8 cellular contexts compared by ENCODE assay signal in genomic region chr15:67834593-67835348, GRCh38. TPM values are rescaled to one million over a fixed set of nuclear protein-coding genes. Genes with fewer than 3 reads are reported as not detected.
DNase-seq lines count a peak whose midpoint lies in the region; ATAC-seq and TF ChIP-seq lines count a peak whose summit lies in the region.

No MANE protein-coding gene starts in this region.

- DNase-seq in WTC11 (ENCODE audit: low spot score) (peak; percentile 56), OCI-M2 (lab: John Stamatoyannopoulos, UW; ENCODE audit: unreplicated experiment) (no peak), amygdala (lab: John Stamatoyannopoulos, UW) (no peak)

- peaks cover 92% of the 10 kb centered on the region for H3K27me3 ChIP-seq in iPS-15b (ENCODE audit: control insufficient read depth, insufficient read depth, low read length)
- peaks cover 35 to 55% (median 52%) of the 10 kb centered on the region in 3 donors for H3K27me3 ChIP-seq in skeletal muscle tissue (ENCODE audit: control insufficient read depth in 3 of 3, insufficient read depth in 3 of 3, low read length in 3 of 3)

- no peak overlapping the region for H3K4me3 ChIP-seq in HEK293 (ENCODE audit: low read depth, low read length)
- H3K4me3 ChIP-seq in iPS-15b (ENCODE audit: low read depth, low read length) = peak overlapping the region; percentile 53
- peak overlapping the region in 2 of 3 donors; percentile 7 to 56 for H3K4me3 ChIP-seq in skeletal muscle tissue (ENCODE audit: low read length in 3 of 3)

- peak overlapping the region; percentile 29 for H3K9ac ChIP-seq in iPS-15b (ENCODE audit: low read depth, low read length)
- no peak overlapping the region for H3K9ac ChIP-seq in skeletal muscle tissue (ENCODE audit: low read depth in 1 of 3, low read length in 3 of 3)

- H3K36me3 ChIP-seq in HEK293 (ENCODE audit: control insufficient read depth in 2 of 2, insufficient read depth in 1 of 2, low read length in 2 of 2) (no peaks in the 10 kb centered on the region), iPS-15b (ENCODE audit: control insufficient read depth, insufficient read depth, low read length) (no peaks in the 10 kb centered on the region), skeletal muscle tissue (ENCODE audit: control insufficient read depth in 3 of 3, insufficient read depth in 3 of 3, low read length in 3 of 3) (no peaks in the 10 kb centered on the region)

- H3K27ac ChIP-seq in HEK293 (ENCODE audit: extremely low read depth, low read depth, low read length) (no peak overlapping the region), skeletal muscle tissue (ENCODE audit: low read depth, low read length) (no peak overlapping the region)

- TF ChIP-seq CTCF in HEK293 (tag by site-specific recombination; IDR thresholded peaks at IDR 0.05) (no peak), WTC11 (IDR thresholded peaks at IDR 0.05) (no peak)

- H3K4me3 Mint-ChIP-seq in WTC11 = peak overlapping the region; percentile 73

- H3K9me3 ChIP-seq in HEK293 (ENCODE audit: control insufficient read depth, insufficient read depth, low read depth, low read length) = no peaks in the 10 kb centered on the region
- no peaks in the 10 kb centered on the region for H3K9me3 ChIP-seq in iPS-15b (ENCODE audit: control insufficient read depth, insufficient read depth, low read length)
- H3K9me3 ChIP-seq in skeletal muscle tissue (ENCODE audit: control insufficient read depth in 3 of 3, low read length in 3 of 3) = no peaks in the 10 kb centered on the region

- CTCF ChIA-PET in HEK293 (lab: Yijun Ruan, JAX) (interaction anchor here (0.5 to 4.3 kb wide), 4 partner anchors 10 to 880 kb away, joined by 4 to 59 read pairs (median 5); no protein-coding TSS in a partner anchor), WTC11 (lab: Charles Lee) (interaction anchor here (0.8 to 2.4 kb wide), 10 partner anchors 9 to 398 kb away, joined by 3 to 31 read pairs (median 6); partner anchors contain the start of gene SKOR1)

- peak; percentile 8 for ATAC-seq in WTC11
- no peak for ATAC-seq in HG02798 (IDR thresholded peaks at IDR 0.05; ENCODE audit: poor library complexity, unreplicated experiment)
- no peak for ATAC-seq in HG03097 (IDR thresholded peaks at IDR 0.05; ENCODE audit: low FRiP score, unreplicated experiment)

- no peaks in the 10 kb centered on the region for H3K9me3 Mint-ChIP-seq in WTC11

- no peaks in the 10 kb centered on the region for H3K36me3 Mint-ChIP-seq in WTC11

- H3K27me3 Mint-ChIP-seq in WTC11 (ENCODE audit: low read depth) = peaks cover 98% of the 10 kb centered on the region

- H3K4me1 ChIP-seq in HEK293 (ENCODE audit: control insufficient read depth, insufficient read depth, low read length) (no peaks in the 10 kb centered on the region; the same call in 1 of the 2 replicates), iPS-15b (ENCODE audit: control insufficient read depth, insufficient read depth, low read length) (peaks cover 22% of the 10 kb centered on the region), skeletal muscle tissue (ENCODE audit: control insufficient read depth in 3 of 3, insufficient read depth in 3 of 3, low read length in 3 of 3) (peaks cover 30 to 37% (median 35%) of the 10 kb centered on the region in 3 donors)

- H3K4me1 Mint-ChIP-seq in WTC11 = peaks cover 51% of the 10 kb centered on the region

- POLR2A ChIA-PET in HEK293 (lab: Yijun Ruan, JAX) = no interaction called here
- POLR2A ChIA-PET in WTC11 (lab: Charles Lee) = no interaction called here

- no peak overlapping the region for H3K27ac Mint-ChIP-seq in WTC11

TF ChIP-seq in HEK293, 187 proteins besides CTCF, POLR2A, EP300 and RAD21:
- TF ChIP-seq ZNF48 (tag by site-specific recombination; IDR thresholded peaks at IDR 0.05) = no peak
- no peak for TF ChIP-seq ZBTB11 (tag by site-specific recombination; conservative IDR thresholded peaks at IDR 0.05; ENCODE audit: low read depth)
- peak; percentile 90 for TF ChIP-seq SCRT2 (tag by site-specific recombination; IDR thresholded peaks at IDR 0.05)

TF ChIP-seq in WTC11, 78 proteins besides CTCF, POLR2A, EP300 and RAD21 (continues in another document):
- TF ChIP-seq, protein P1, sequence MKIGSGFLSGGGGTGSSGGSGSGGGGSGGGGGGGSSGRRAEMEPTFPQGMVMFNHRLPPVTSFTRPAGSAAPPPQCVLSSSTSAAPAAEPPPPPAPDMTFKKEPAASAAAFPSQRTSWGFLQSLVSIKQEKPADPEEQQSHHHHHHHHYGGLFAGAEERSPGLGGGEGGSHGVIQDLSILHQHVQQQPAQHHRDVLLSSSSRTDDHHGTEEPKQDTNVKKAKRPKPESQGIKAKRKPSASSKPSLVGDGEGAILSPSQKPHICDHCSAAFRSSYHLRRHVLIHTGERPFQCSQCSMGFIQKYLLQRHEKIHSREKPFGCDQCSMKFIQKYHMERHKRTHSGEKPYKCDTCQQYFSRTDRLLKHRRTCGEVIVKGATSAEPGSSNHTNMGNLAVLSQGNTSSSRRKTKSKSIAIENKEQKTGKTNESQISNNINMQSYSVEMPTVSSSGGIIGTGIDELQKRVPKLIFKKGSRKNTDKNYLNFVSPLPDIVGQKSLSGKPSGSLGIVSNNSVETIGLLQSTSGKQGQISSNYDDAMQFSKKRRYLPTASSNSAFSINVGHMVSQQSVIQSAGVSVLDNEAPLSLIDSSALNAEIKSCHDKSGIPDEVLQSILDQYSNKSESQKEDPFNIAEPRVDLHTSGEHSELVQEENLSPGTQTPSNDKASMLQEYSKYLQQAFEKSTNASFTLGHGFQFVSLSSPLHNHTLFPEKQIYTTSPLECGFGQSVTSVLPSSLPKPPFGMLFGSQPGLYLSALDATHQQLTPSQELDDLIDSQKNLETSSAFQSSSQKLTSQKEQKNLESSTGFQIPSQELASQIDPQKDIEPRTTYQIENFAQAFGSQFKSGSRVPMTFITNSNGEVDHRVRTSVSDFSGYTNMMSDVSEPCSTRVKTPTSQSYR (CRISPR knock-in tag; IDR thresholded peaks at IDR 0.05) = no peak
- TF ChIP-seq NFE2L1 (CRISPR knock-in tag; IDR thresholded peaks at IDR 0.05) (no peak), TP53 (CRISPR knock-in tag; IDR thresholded peaks at IDR 0.05) (no peak), E2F5 (CRISPR knock-in tag; IDR thresholded peaks at IDR 0.05) (peak; percentile 50; the same call in 1 of the 2 replicates), ZNF416 (CRISPR knock-in tag; IDR thresholded peaks at IDR 0.05) (no peak), ZNF263 (CRISPR knock-in tag; IDR thresholded peaks at IDR 0.05; ENCODE audit: low read depth) (no peak)
- TF ChIP-seq, protein P2, sequence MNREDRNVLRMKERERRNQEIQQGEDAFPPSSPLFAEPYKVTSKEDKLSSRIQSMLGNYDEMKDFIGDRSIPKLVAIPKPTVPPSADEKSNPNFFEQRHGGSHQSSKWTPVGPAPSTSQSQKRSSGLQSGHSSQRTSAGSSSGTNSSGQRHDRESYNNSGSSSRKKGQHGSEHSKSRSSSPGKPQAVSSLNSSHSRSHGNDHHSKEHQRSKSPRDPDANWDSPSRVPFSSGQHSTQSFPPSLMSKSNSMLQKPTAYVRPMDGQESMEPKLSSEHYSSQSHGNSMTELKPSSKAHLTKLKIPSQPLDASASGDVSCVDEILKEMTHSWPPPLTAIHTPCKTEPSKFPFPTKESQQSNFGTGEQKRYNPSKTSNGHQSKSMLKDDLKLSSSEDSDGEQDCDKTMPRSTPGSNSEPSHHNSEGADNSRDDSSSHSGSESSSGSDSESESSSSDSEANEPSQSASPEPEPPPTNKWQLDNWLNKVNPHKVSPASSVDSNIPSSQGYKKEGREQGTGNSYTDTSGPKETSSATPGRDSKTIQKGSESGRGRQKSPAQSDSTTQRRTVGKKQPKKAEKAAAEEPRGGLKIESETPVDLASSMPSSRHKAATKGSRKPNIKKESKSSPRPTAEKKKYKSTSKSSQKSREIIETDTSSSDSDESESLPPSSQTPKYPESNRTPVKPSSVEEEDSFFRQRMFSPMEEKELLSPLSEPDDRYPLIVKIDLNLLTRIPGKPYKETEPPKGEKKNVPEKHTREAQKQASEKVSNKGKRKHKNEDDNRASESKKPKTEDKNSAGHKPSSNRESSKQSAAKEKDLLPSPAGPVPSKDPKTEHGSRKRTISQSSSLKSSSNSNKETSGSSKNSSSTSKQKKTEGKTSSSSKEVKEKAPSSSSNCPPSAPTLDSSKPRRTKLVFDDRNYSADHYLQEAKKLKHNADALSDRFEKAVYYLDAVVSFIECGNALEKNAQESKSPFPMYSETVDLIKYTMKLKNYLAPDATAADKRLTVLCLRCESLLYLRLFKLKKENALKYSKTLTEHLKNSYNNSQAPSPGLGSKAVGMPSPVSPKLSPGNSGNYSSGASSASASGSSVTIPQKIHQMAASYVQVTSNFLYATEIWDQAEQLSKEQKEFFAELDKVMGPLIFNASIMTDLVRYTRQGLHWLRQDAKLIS (CRISPR knock-in tag; IDR thresholded peaks at IDR 0.05; ENCODE audit: borderline replicate concordance) = no peak

RNA-seq across cellular contexts. Expression of gene RNU6-1, which starts 5.1 kb away (rescaled TPM):
- total RNA-seq in WTC11 (2021) = not detected in 3 replicates
- total RNA-seq in skeletal muscle tissue = not detected

RNA-seq across cellular contexts. Expression of gene SKOR1, which starts 9.5 kb away (rescaled TPM):
- total RNA-seq in WTC11 (2021) = 0.09 to 0.22 TPM (median 0.11 TPM) in 3 replicates
- under 0.01 TPM for total RNA-seq in skeletal muscle tissue
